2 cellular contexts compared by ENCODE assay signal in the genomic region with DNA sequence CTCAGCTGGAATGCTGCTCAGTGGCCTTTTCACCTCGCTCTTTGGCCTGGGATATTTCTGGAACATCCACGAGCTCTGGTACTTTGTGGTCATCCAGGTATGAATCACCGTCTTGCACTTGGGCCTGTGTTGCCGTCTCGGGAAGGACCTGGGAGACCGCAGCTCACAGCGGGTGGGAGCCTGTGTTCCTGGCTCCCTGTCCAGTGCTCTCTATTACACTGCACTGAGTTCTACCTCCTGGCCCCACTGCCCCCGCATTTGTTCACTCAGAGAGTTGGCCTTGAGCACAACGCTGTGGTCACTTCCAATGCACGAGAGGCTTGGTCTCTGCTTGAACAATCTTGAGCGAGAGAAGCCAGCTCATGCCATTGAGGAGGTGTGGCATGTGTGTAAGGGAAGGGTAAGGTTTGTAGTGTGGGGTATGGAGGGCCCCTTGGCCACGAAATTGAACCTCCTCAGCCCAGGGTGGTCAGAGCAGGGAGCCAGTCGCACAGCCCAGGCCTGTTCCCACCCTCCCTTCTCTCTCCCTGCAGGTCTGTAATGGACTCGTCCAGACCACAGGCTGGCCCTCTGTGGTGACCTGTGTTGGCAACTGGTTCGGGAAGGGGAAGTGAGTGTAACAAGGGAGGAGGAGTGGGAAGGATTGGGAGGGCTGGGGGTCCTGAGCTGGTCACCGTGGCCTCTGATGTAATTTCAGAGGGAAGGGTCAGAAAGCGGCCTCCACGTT.
TF ChIP-seq lines count a peak whose summit lies in the region.

No MANE protein-coding gene starts in this region.

TF ChIP-seq in HCT116, 20 proteins besides CTCF, POLR2A, EP300 and RAD21:
- TF ChIP-seq CBX3 (IDR thresholded peaks at IDR 0.05; ENCODE audit: low read depth) (no peak), SRF (IDR thresholded peaks at IDR 0.05; ENCODE audit: low read depth) (no peak), SIN3A (IDR thresholded peaks at IDR 0.05; ENCODE audit: low read depth) (no peak), ZNF274 (IDR thresholded peaks at IDR 0.05; ENCODE audit: low read depth, low read length) (no peak), JUND (IDR thresholded peaks at IDR 0.05) (no peak), EGR1 (IDR thresholded peaks at IDR 0.05; ENCODE audit: low read depth) (no peak), ELF1 (IDR thresholded peaks at IDR 0.05; ENCODE audit: borderline replicate concordance, low read depth) (no peak)
- TF ChIP-seq, protein P1, sequence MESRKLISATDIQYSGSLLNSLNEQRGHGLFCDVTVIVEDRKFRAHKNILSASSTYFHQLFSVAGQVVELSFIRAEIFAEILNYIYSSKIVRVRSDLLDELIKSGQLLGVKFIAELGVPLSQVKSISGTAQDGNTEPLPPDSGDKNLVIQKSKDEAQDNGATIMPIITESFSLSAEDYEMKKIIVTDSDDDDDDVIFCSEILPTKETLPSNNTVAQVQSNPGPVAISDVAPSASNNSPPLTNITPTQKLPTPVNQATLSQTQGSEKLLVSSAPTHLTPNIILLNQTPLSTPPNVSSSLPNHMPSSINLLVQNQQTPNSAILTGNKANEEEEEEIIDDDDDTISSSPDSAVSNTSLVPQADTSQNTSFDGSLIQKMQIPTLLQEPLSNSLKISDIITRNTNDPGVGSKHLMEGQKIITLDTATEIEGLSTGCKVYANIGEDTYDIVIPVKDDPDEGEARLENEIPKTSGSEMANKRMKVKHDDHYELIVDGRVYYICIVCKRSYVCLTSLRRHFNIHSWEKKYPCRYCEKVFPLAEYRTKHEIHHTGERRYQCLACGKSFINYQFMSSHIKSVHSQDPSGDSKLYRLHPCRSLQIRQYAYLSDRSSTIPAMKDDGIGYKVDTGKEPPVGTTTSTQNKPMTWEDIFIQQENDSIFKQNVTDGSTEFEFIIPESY (IDR thresholded peaks at IDR 0.05; ENCODE audit: extremely low read depth, insufficient replicate concordance, low read length): no peak
- TF ChIP-seq, protein P2, sequence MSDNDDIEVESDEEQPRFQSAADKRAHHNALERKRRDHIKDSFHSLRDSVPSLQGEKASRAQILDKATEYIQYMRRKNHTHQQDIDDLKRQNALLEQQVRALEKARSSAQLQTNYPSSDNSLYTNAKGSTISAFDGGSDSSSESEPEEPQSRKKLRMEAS (IDR thresholded peaks at IDR 0.05): no peak
- TF ChIP-seq, protein P3, sequence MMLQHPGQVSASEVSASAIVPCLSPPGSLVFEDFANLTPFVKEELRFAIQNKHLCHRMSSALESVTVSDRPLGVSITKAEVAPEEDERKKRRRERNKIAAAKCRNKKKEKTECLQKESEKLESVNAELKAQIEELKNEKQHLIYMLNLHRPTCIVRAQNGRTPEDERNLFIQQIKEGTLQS (IDR thresholded peaks at IDR 0.05): no peak

TF ChIP-seq in endothelial cell of umbilical vein, 7 proteins besides CTCF, POLR2A, EP300 and RAD21:
- TF ChIP-seq MYC (IDR thresholded peaks at IDR 0.05; ENCODE audit: low read depth, low read length): no peak
